In the genomic region with DNA sequence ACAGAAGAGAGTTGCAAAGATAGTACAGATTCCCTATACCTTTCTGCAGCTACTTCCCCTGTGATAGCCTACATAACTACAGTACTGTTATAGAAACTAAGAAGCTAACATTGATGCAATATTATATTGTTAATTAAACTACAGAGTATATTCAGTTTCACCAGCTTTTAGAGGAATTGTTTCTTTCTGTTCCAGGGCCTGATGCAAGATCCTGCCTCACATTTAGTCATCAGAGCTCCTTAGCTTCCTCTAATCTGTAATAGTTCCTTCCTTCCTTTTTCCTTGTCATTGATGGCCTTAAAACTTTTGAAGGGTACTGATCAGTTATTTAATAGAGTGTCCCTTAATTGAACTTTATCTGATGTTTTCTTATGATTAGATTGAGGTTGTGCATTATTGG, we compare ENCODE assay signal across 25 cellular contexts. TPM values are rescaled to one million over a fixed set of nuclear protein-coding genes. Genes with fewer than 3 reads are reported as not detected.
A peak's percentile ranks its signal among the peaks of the same experiment; 100 is the strongest.
DNase-seq lines count a peak whose midpoint lies in the region; ATAC-seq, FAIRE-seq and TF ChIP-seq lines count a peak whose summit lies in the region.
"Had no signal": no experiment of that assay in that cellular context is flagged by ENCODE, and none has a peak within 500 bp of the region (broad histone marks: within the 10 kb centered on the region; RNA-seq: fewer than 3 reads in every experiment).

No MANE protein-coding gene starts in this region.

- H3K4me3 Mint-ChIP-seq in astrocyte (ENCODE audit: unreplicated experiment), result no peak overlapping the region
- H3K4me3 Mint-ChIP-seq: CD4-positive, alpha-beta memory T cell; type B pancreatic cell had no signal

- H3K4me1 ChIP-seq in astrocyte (ENCODE audit: insufficient read depth, low read length), result no peaks in the 10 kb centered on the region
- H3K4me1 ChIP-seq: right atrium auricular region had no signal

- H3K36me3 ChIP-seq in astrocyte (ENCODE audit: insufficient read depth, low read length), result no peaks in the 10 kb centered on the region
- H3K36me3 ChIP-seq: right atrium auricular region had no signal

- H3K4me3 ChIP-seq in astrocyte (ENCODE audit: insufficient read depth, low read depth, low read length), result no peak overlapping the region
- H3K4me3 ChIP-seq: PC-9, right atrium auricular region had no signal

- H2AFZ ChIP-seq in astrocyte (ENCODE audit: low read depth, low read length), result no peak overlapping the region
- H2AFZ ChIP-seq: PC-9 had no signal

- H3K36me3 Mint-ChIP-seq in astrocyte (ENCODE audit: low read depth, unreplicated experiment), result no peaks in the 10 kb centered on the region
- H3K36me3 Mint-ChIP-seq: CD4-positive, alpha-beta memory T cell; type B pancreatic cell had no signal

- no peak for TF ChIP-seq CTCF in astrocyte (IDR thresholded peaks at IDR 0.05; ENCODE audit: insufficient read depth, low read depth, low read length)

- H3K27me3 Mint-ChIP-seq in astrocyte (ENCODE audit: low read depth, unreplicated experiment), result no peaks in the 10 kb centered on the region
- H3K27me3 Mint-ChIP-seq: CD4-positive, alpha-beta memory T cell; type B pancreatic cell had no signal

- no peaks in the 10 kb centered on the region for H3K4me1 Mint-ChIP-seq in astrocyte (ENCODE audit: low read depth, unreplicated experiment)

- H3K9ac ChIP-seq in astrocyte (ENCODE audit: low read length), result no peak overlapping the region

- no peak for ATAC-seq in GM18505 (IDR thresholded peaks at IDR 0.05; ENCODE audit: unreplicated experiment)
- ATAC-seq in left ventricle myocardium superior, result no peak
- ATAC-seq: activated CD4-positive, CD25-positive, alpha-beta regulatory T cell treated with anti-CD3 and anti-CD28 coated beads, Interleukin-2, amount 50 U/mL, for 24 hours had no signal

- no peaks in the 10 kb centered on the region for H3K9me3 ChIP-seq in astrocyte (ENCODE audit: insufficient read depth, low read depth, low read length)
- H3K9me3 ChIP-seq: right atrium auricular region had no signal

- H3K27me3 ChIP-seq in astrocyte (ENCODE audit: insufficient read depth, low read length), result no peaks in the 10 kb centered on the region
- H3K27me3 ChIP-seq: right atrium auricular region had no signal

- H3K27ac ChIP-seq in astrocyte (ENCODE audit: low read depth, low read length), result no peak overlapping the region
- H3K27ac ChIP-seq: PC-9, right atrium auricular region had no signal

- intact Hi-C loops in left ventricle myocardium superior (cut with micrococcal nuclease), result no loop called here

- H3K4me2 ChIP-seq in astrocyte (ENCODE audit: low read length), result no peak overlapping the region
- H3K4me2 ChIP-seq: PC-9 had no signal

- DNase-seq in CD1c-positive myeloid dendritic cell (ENCODE audit: extremely low spot score) (peak; percentile 36), MV-4-11 (lab: John Stamatoyannopoulos, UW) (peak; percentile 65), astrocyte (ENCODE audit: low read depth) (no peak), iris pigment epithelial cell (ENCODE audit: low read depth) (peak; percentile 21), GM19238 (ENCODE audit: insufficient read length, low spot score) (no peak), left ventricle myocardium superior (no peak)
- no peak for DNase-seq in activated effector memory CD4-positive, alpha-beta T cell treated with anti-CD3 and anti-CD28 coated beads, Interleukin-2, amount 50 U/mL, for 16 hours
- DNase-seq: ACHN; caudate nucleus; CD4-positive, alpha-beta memory T cell; DMS79; effector memory CD4-positive, alpha-beta T cell; NCI-H1092 treated with DMSO at 0.1 percent for 48 hours; NCI-H2081 treated with DMSO at 0.1 percent for 48 hours; NCI-H524 treated with DMSO at 0.1 percent for 48 hours; PC-9; stimulated activated naive CD4-positive, alpha-beta T cell treated with Interleukin-2 at 50 U/mL for 16 hours; T1000 had no signal

- FAIRE-seq in astrocyte (lab: Jason Lieb, UNC), result no peak
- FAIRE-seq: GM18507, H1 had no signal

- H4K20me1 ChIP-seq in astrocyte (ENCODE audit: insufficient read depth, low read length), result no peaks in the 10 kb centered on the region

- TF ChIP-seq POLR2A in GM18505 (IDR thresholded peaks at IDR 0.05; ENCODE audit: borderline replicate concordance, extremely low read depth, insufficient read depth, insufficient read length), result no peak

- H3K79me2 ChIP-seq in astrocyte (ENCODE audit: insufficient read depth, low read length), result no peaks in the 10 kb centered on the region

- H3K27ac Mint-ChIP-seq in astrocyte (ENCODE audit: unreplicated experiment), result peak overlapping the region; percentile 1
- H3K27ac Mint-ChIP-seq: activated T-helper 2 cell treated with anti-CD3 and anti-CD28 coated beads, Interferon-gamma antibody, Interleukin-2, Interleukin-4, amounts not matched to agents 10 μg/mL and 5 μg/mL and 100 μg/mL, durations not matched to agents 14 hours and 24 hours and 36 hours; CD4-positive, alpha-beta memory T cell; type B pancreatic cell had no signal

- H3K9me3 Mint-ChIP-seq in astrocyte (ENCODE audit: unreplicated experiment), result no peaks in the 10 kb centered on the region
- H3K9me3 Mint-ChIP-seq: activated T-helper 2 cell treated with anti-CD3 and anti-CD28 coated beads, Interferon-gamma antibody, Interleukin-2, Interleukin-4, amounts not matched to agents 10 μg/mL and 5 μg/mL and 100 μg/mL, durations not matched to agents 14 hours and 24 hours and 36 hours; CD4-positive, alpha-beta memory T cell; type B pancreatic cell had no signal

RNA-seq across cellular contexts. Expression of a gene that starts 56.8 kb away (rescaled TPM):
- 10.8 and 12.7 TPM in 2 replicates for total RNA-seq in astrocyte
- 20.3 TPM for total RNA-seq in left ventricle myocardium superior

Comparison
In these comparisons a context has a peak if more than half of its experiments do, and no peak if none do; other contexts are left out.
1. DNase-seq: peak in CD1c-positive myeloid dendritic cell (single experiment), MV-4-11 (single experiment) and iris pigment epithelial cell (single experiment); none in astrocyte (single experiment), GM19238 (single experiment), activated effector memory CD4-positive, alpha-beta T cell treated with anti-CD3 and anti-CD28 coated beads, Interleukin-2, amount 50 U/mL, for 16 hours (single experiment) and left ventricle myocardium superior (single experiment).